Comparison of ENCODE assay signal across 29 cellular contexts in genomic region chr20:47915495-47915894, GRCh38.
"Had no signal": no experiment of that assay in that cellular context is flagged by ENCODE, and none has a peak within 500 bp of the region (broad histone marks: within the 10 kb centered on the region; RNA-seq: fewer than 3 reads in every experiment).

No MANE protein-coding gene starts in this region.

- FAIRE-seq: urothelium cell line had no signal

- H3K4me1 Mint-ChIP-seq: stimulated activated memory B cell treated with anti-CD40 and anti-IgM and Interleukin-4, amounts not matched to agents 10 μg/mL and 1 μg/mL and 100 μg/mL, for 72 hours; stimulated activated naive CD8-positive, alpha-beta T cell treated with anti-CD3 and anti-CD28 coated beads, Interleukin-15, amount 100 ng/mL, for 72 hours had no signal

- H3K27me3 ChIP-seq: testis, thyroid gland, upper lobe of left lung, upper lobe of right lung, uterus, vagina had no signal

- H3K36me3 Mint-ChIP-seq: stimulated activated effector memory CD8-positive, alpha-beta T cell treated with anti-CD3 and anti-CD28 coated beads, Interleukin-12 subunit alpha, Interleukin-12 subunit beta, amount 100 ng/mL, for 72 hours had no signal

- H3K27ac ChIP-seq: stomach, suprapubic skin, testis, thoracic aorta, thyroid gland, tibial artery, tibial nerve, transverse colon, upper lobe of left lung, upper lobe of right lung, uterus, vagina had no signal

- ATAC-seq: stimulated activated effector memory CD8-positive, alpha-beta T cell treated with anti-CD3 and anti-CD28 coated beads, Interleukin-12 subunit alpha, Interleukin-12 subunit beta, amount 100 ng/mL, for 72 hours; stimulated activated memory B cell treated with anti-CD40 and anti-IgM and Interleukin-4, amounts not matched to agents 10 μg/mL and 1 μg/mL and 100 μg/mL, for 72 hours; stimulated activated naive B cell treated with anti-CD40 and anti-IgM and Interleukin-4, amounts not matched to agents 10 μg/mL and 1 μg/mL and 100 μg/mL, for 72 hours; stimulated activated naive CD8-positive, alpha-beta T cell treated with anti-CD3 and anti-CD28 coated beads, Interleukin-15, amount 100 ng/mL, for 72 hours; stimulated activated naive CD8-positive, alpha-beta T cell treated with anti-CD3 and anti-CD28 coated beads, Interleukin-15, Interleukin-2, amounts not matched to agents 100 U/mL and 50 U/mL, for 24 hours; upper lobe of right lung had no signal

- DNase-seq: stimulated activated CD4-positive, alpha-beta T cell treated with anti-CD3 and anti-CD28 coated beads, Interleukin-2, amount 100 ng/mL, for 48 hours; stimulated activated CD4-positive, alpha-beta T cell treated with anti-CD3 and anti-CD28 coated beads, Interleukin-4, amount 100 ng/mL, for 1 hour; stimulated activated CD4-positive, alpha-beta T cell treated with anti-CD3 and anti-CD28 coated beads, Interleukin-4, amount 100 ng/mL, for 24 hours; stimulated activated CD4-positive, alpha-beta T cell treated with anti-CD3 and anti-CD28 coated beads, Interleukin-4, amount 100 ng/mL, for 4 hours; stimulated activated CD8-positive, alpha-beta memory T cell treated with anti-CD3 and anti-CD28 coated beads, Interleukin-4, amount 100 ng/mL, for 48 hours; stimulated activated naive B cell treated with anti-CD40 and anti-IgM and Interleukin-4, amounts not matched to agents 10 μg/mL and 1 μg/mL and 100 μg/mL, for 72 hours; stimulated activated naive CD4-positive, alpha-beta T cell; stimulated activated naive CD4-positive, alpha-beta T cell treated with Interleukin-2 at 50 U/mL for 16 hours; stimulated activated naive CD8-positive, alpha-beta T cell treated with anti-CD3 and anti-CD28 coated beads, Interleukin-15, amount 100 ng/mL, for 72 hours; stimulated activated naive CD8-positive, alpha-beta T cell treated with anti-CD3 and anti-CD28 coated beads, Interleukin-15, Interleukin-2, amounts not matched to agents 100 U/mL and 50 U/mL, for 24 hours; stomach; substantia nigra; testis; thyroid gland; tibial artery; transverse colon; trophoblast cell; upper lobe of left lung; upper lobe of right lung; uterus had no signal

- H3K4me3 Mint-ChIP-seq: stimulated activated effector memory CD8-positive, alpha-beta T cell treated with anti-CD3 and anti-CD28 coated beads, Interleukin-12 subunit alpha, Interleukin-12 subunit beta, amount 100 ng/mL, for 72 hours; stimulated activated memory B cell treated with anti-CD40 and anti-IgM and Interleukin-4, amounts not matched to agents 10 μg/mL and 1 μg/mL and 100 μg/mL, for 72 hours; stimulated activated naive B cell treated with anti-CD40 and anti-IgM and Interleukin-4, amounts not matched to agents 10 μg/mL and 1 μg/mL and 100 μg/mL, for 72 hours; stimulated activated naive CD8-positive, alpha-beta T cell treated with anti-CD3 and anti-CD28 coated beads, Interleukin-15, amount 100 ng/mL, for 72 hours; stimulated activated naive CD8-positive, alpha-beta T cell treated with anti-CD3 and anti-CD28 coated beads, Interleukin-15, Interleukin-2, amounts not matched to agents 100 ng/mL and 50 ng/mL, for 24 hours; type B pancreatic cell had no signal

- H3K27ac Mint-ChIP-seq: stimulated activated effector memory CD8-positive, alpha-beta T cell treated with anti-CD3 and anti-CD28 coated beads, Interleukin-12 subunit alpha, Interleukin-12 subunit beta, amount 100 ng/mL, for 72 hours; stimulated activated memory B cell treated with anti-CD40 and anti-IgM and Interleukin-4, amounts not matched to agents 10 μg/mL and 1 μg/mL and 100 μg/mL, for 72 hours; stimulated activated naive B cell treated with anti-CD40 and anti-IgM and Interleukin-4, amounts not matched to agents 10 μg/mL and 1 μg/mL and 100 μg/mL, for 72 hours; stimulated activated naive CD8-positive, alpha-beta T cell treated with anti-CD3 and anti-CD28 coated beads, Interleukin-15, amount 100 ng/mL, for 72 hours; stimulated activated naive CD8-positive, alpha-beta T cell treated with anti-CD3 and anti-CD28 coated beads, Interleukin-15, Interleukin-2, amounts not matched to agents 100 ng/mL and 50 ng/mL, for 24 hours; type B pancreatic cell had no signal

- H3K4me3 ChIP-seq: stomach, suprapubic skin, testis, thoracic aorta, thyroid gland, tibial artery, tibial nerve, transverse colon, upper lobe of left lung, upper lobe of right lung, uterus, vagina had no signal

- H3K4me1 ChIP-seq: stomach, testis, thyroid gland, tibial nerve, transverse colon, upper lobe of left lung, upper lobe of right lung, uterus had no signal

- H3K36me3 ChIP-seq: stomach, suprapubic skin, thoracic aorta, thyroid gland, tibial artery, tibial nerve, transverse colon, upper lobe of left lung, upper lobe of right lung, uterus, vagina had no signal

- H3K9me3 ChIP-seq: testis, thoracic aorta, thyroid gland, tibial artery, upper lobe of right lung, uterus, vagina had no signal
